Comparison of ENCODE assay signal across 10 cellular contexts in the genomic region with DNA sequence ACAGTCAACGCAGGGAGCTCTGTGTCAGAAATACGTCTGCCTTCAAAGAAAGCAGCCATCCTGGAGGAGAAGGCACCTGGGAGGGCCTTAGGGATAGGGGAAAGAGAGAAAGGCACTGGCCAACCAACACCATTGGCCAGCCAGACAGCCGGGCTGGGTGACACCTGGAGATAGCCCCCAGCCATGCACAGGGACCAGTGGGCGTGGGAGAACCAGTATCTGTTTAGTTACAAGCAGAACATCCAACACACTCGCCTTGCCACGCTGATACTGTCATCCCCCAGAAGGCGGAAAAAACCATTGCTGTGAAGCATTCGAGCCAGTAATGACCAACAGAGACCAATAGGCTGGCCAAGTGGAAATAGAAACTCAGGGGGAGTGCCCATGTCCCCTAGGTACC. TPM values are rescaled to one million over a fixed set of nuclear protein-coding genes. Genes with fewer than 3 reads are reported as not detected.
DNase-seq lines count a peak whose midpoint lies in the region; ATAC-seq, FAIRE-seq and TF ChIP-seq lines count a peak whose summit lies in the region.
"Had no signal": no experiment of that assay in that cellular context is flagged by ENCODE, and none has a peak within 500 bp of the region (broad histone marks: within the 10 kb centered on the region; RNA-seq: fewer than 3 reads in every experiment).

No MANE protein-coding gene starts in this region.

- no peaks in the 10 kb centered on the region for H3K9me3 Mint-ChIP-seq in T-helper 2 cell treated with Interferon-gamma antibody and Interleukin-4, amounts not matched to agents 5 μg/mL and 100 μg/mL, for 36 hours

- H3K27ac ChIP-seq in PC-3 (ENCODE audit: low read length) = peak overlapping the region; percentile 98
- H3K27ac ChIP-seq in endothelial cell of umbilical vein (ENCODE audit: insufficient read depth, low read depth, low read length) = peak overlapping the region; percentile 54
- peak overlapping the region; percentile 99 for H3K27ac ChIP-seq in neutrophil

- no peaks in the 10 kb centered on the region for H3K27me3 ChIP-seq in PC-3 (ENCODE audit: low read length)
- H3K27me3 ChIP-seq in endothelial cell of umbilical vein (ENCODE audit: control insufficient read depth in 2 of 2, insufficient read depth in 2 of 2, low read length in 2 of 2) = no peaks in the 10 kb centered on the region
- H3K27me3 ChIP-seq in neutrophil = no peaks in the 10 kb centered on the region

- peaks cover 44% of the 10 kb centered on the region for H3K4me1 Mint-ChIP-seq in T-helper 2 cell treated with Interferon-gamma antibody and Interleukin-4, amounts not matched to agents 5 μg/mL and 100 μg/mL, for 36 hours (ENCODE audit: low read depth)

- H3K4me1 ChIP-seq in PC-3 (ENCODE audit: insufficient read depth, low read length) (peaks cover 53% of the 10 kb centered on the region), endothelial cell of umbilical vein (ENCODE audit: control insufficient read depth, extremely low read depth, insufficient read depth, low read length) (peaks cover 25% of the 10 kb centered on the region), neutrophil (ENCODE audit: control insufficient read depth in 1 of 2, insufficient read depth in 1 of 2, low read depth in 1 of 2, low read length in 1 of 2) (peaks cover 96 to 98% of the 10 kb centered on the region in 2 experiments)

- H3K9ac ChIP-seq in PC-3 (ENCODE audit: low read length) = peak overlapping the region; percentile 75
- no peak overlapping the region for H3K9ac ChIP-seq in endothelial cell of umbilical vein (replicated peaks; ENCODE audit: extremely low read depth, insufficient read depth, low read length)

- no peaks in the 10 kb centered on the region for H3K9me2 ChIP-seq in PC-3 (replicated peaks; ENCODE audit: low read length)

- TF ChIP-seq CTCF in PC-3 (conservative IDR thresholded peaks at IDR 0.05; ENCODE audit: low read depth, low read length) = no peak
- no peak for TF ChIP-seq CTCF in endothelial cell of umbilical vein (IDR thresholded peaks at IDR 0.05; ENCODE audit: extremely low read depth in 1 of 2, insufficient read depth in 1 of 2, low read depth in 1 of 2, low read length in 2 of 2)
- no peak for TF ChIP-seq CTCF in neutrophil (IDR thresholded peaks at IDR 0.05)

- peak overlapping the region; percentile 48; the same call in 1 of the 2 replicates for H2AFZ ChIP-seq in PC-3 (ENCODE audit: low read length)
- peak overlapping the region; percentile 1 for H2AFZ ChIP-seq in endothelial cell of umbilical vein (ENCODE audit: low read depth, low read length)

- H3K27me3 Mint-ChIP-seq in T-helper 2 cell treated with Interferon-gamma antibody and Interleukin-4, amounts not matched to agents 5 μg/mL and 100 μg/mL, for 36 hours (ENCODE audit: low read depth) = no peaks in the 10 kb centered on the region

- BruUV-seq in PC-3 (replicated peaks; lab: Mats Ljungman, UMichigan) (no TSS peak), endothelial cell of umbilical vein (replicated peaks; lab: Mats Ljungman, UMichigan) (no TSS peak)

- peaks cover 11% of the 10 kb centered on the region; the same call in 1 of the 2 replicates for H3K36me3 ChIP-seq in PC-3 (ENCODE audit: low read depth, low read length)
- H3K36me3 ChIP-seq in endothelial cell of umbilical vein (ENCODE audit: control insufficient read depth in 2 of 2, extremely low read depth in 1 of 2, insufficient read depth in 2 of 2, low read length in 2 of 2) = peaks cover 0 to 2% of the 10 kb centered on the region in 2 experiments
- peaks cover 40% of the 10 kb centered on the region for H3K36me3 ChIP-seq in neutrophil

- no peaks in the 10 kb centered on the region for H4K20me1 ChIP-seq in PC-3 (ENCODE audit: low read length)
- no peaks in the 10 kb centered on the region for H4K20me1 ChIP-seq in endothelial cell of umbilical vein (replicated peaks; ENCODE audit: control insufficient read depth, extremely low read depth, insufficient read depth, low read length)

- no peak for FAIRE-seq in endothelial cell of umbilical vein (lab: Jason Lieb, UNC)
- FAIRE-seq: A204.1 had no signal

- POLR2A ChIA-PET in PC-3 (lab: Charles Lee; ENCODE audit: unreplicated experiment) = interaction anchor here (1.5 kb wide), 1 partner anchor 31 kb away, joined by 3 read pairs; a partner anchor contains a TSS
- POLR2A ChIA-PET in endothelial cell of umbilical vein (lab: Charles Lee) = interaction anchor here (1.1 kb wide), 1 partner anchor 31 kb away, joined by 5 read pairs; a partner anchor contains a TSS

- peak; percentile 3 for ATAC-seq in PC-3
- ATAC-seq in HG03175 (IDR thresholded peaks at IDR 0.05; ENCODE audit: unreplicated experiment) = no peak

- H3K9me1 ChIP-seq in endothelial cell of umbilical vein (replicated peaks; ENCODE audit: control insufficient read depth, extremely low read depth, insufficient read depth, low read length) = no peaks in the 10 kb centered on the region

- dilution Hi-C loops in endothelial cell of umbilical vein (cut with MboI; ENCODE audit: extremely low pct_ligation_motif_present, low sequenced_read_pairs) = no loop called here

- intact Hi-C loops in PC-3 (cut with micrococcal nuclease) = loop anchor here (1.0 to 2.0 kb wide), 5 partner anchors 14 to 196 kb away; no protein-coding TSS in a partner anchor
- intact Hi-C loops in endothelial cell of umbilical vein (cut with micrococcal nuclease) = loop anchor here (1.0 to 5.0 kb wide), 2 partner anchors 32 to 56 kb away; no protein-coding TSS in a partner anchor

- peaks cover 12% of the 10 kb centered on the region for H3F3A ChIP-seq in PC-3 (ENCODE audit: low read length, unreplicated experiment)

- H3K9me3 ChIP-seq in PC-3 (ENCODE audit: low read length) = no peaks in the 10 kb centered on the region
- no peaks in the 10 kb centered on the region for H3K9me3 ChIP-seq in endothelial cell of umbilical vein (replicated peaks; ENCODE audit: control insufficient read depth, insufficient read depth, low read length)
- peaks cover 3% of the 10 kb centered on the region for H3K9me3 ChIP-seq in neutrophil

- no peak for TF ChIP-seq POLR2A in endothelial cell of umbilical vein (IDR thresholded peaks at IDR 0.05; ENCODE audit: low read depth, low read length)

- peak overlapping the region; percentile 17; the same call in 1 of the 2 replicates for H3K4me3 ChIP-seq in PC-3 (ENCODE audit: low read length)
- no peak overlapping the region for H3K4me3 ChIP-seq in endothelial cell of umbilical vein (replicated peaks in 1 of 3; ENCODE audit: insufficient read depth in 1 of 3, low read depth in 1 of 3, low read length in 3 of 3)
- peak overlapping the region; percentile 44 to 45 for H3K4me3 ChIP-seq in neutrophil (ENCODE audit: low read depth in 1 of 2, low read length in 1 of 2)

- H3K4me3 Mint-ChIP-seq in T-helper 2 cell treated with Interferon-gamma antibody and Interleukin-4, amounts not matched to agents 5 μg/mL and 100 μg/mL, for 36 hours = peak overlapping the region; percentile 62

- H3K36me3 Mint-ChIP-seq in T-helper 2 cell treated with Interferon-gamma antibody and Interleukin-4, amounts not matched to agents 5 μg/mL and 100 μg/mL, for 36 hours (ENCODE audit: low read depth) = peaks cover 33% of the 10 kb centered on the region

- no peak for DNase-seq in T-helper 2 cell treated with Interferon-gamma antibody and Interleukin-4, amounts not matched to agents 5 μg/mL and 100 μg/mL, for 36 hours (ENCODE audit: low spot score)
- DNase-seq in T-helper 2 cell = no peak
- DNase-seq in PC-3 = no peak
- DNase-seq in endothelial cell of umbilical vein (ENCODE audit: low read depth, low spot score) = no peak
- DNase-seq in cerebellar cortex (ENCODE audit: low spot score) = no peak
- no peak for DNase-seq in SHP77 (lab: John Stamatoyannopoulos, UW)
- DNase-seq: DMS79 treated with DMSO at 0.1 percent for 48 hours had no signal

- CTCF ChIA-PET in PC-3 (lab: Charles Lee) (no interaction called here), endothelial cell of umbilical vein (lab: Charles Lee) (interaction anchor here (1.2 to 5.3 kb wide), 7 partner anchors 12 to 221 kb away, joined by 4 to 19 read pairs (median 4); a partner anchor contains a TSS)

- peak overlapping the region; percentile 69 for H3K4me2 ChIP-seq in PC-3 (ENCODE audit: low read length)
- no peak overlapping the region for H3K4me2 ChIP-seq in endothelial cell of umbilical vein (ENCODE audit: insufficient read depth, low read length)

- peak overlapping the region; percentile 90 for H3K27ac Mint-ChIP-seq in T-helper 2 cell treated with Interferon-gamma antibody and Interleukin-4, amounts not matched to agents 5 μg/mL and 100 μg/mL, for 36 hours

- H3K79me2 ChIP-seq in PC-3 (ENCODE audit: low read length) = no peaks in the 10 kb centered on the region
- no peaks in the 10 kb centered on the region for H3K79me2 ChIP-seq in endothelial cell of umbilical vein (ENCODE audit: control insufficient read depth, insufficient read depth, low read length)

RNA-seq across cellular contexts. Expression of a gene that starts 15.5 kb away (rescaled TPM):
- total RNA-seq in PC-3 (2014; rRNA removed) (0.12 TPM in 1 of 2 replicates, not detected in the other), endothelial cell of umbilical vein (0.15 and 0.48 TPM in 2 replicates)
- 0.19 and 0.22 TPM in 2 replicates for polyA plus RNA-seq in endothelial cell of umbilical vein
- polyA plus RNA-seq in endothelial cell of umbilical vein (2011; cell fraction: cytosol; rRNA removed) = 0.17 and 0.24 TPM in 2 replicates
- 0.43 and 0.76 TPM in 2 replicates for polyA plus RNA-seq in endothelial cell of umbilical vein (2011; cell fraction: nucleus; rRNA removed)
- polyA plus RNA-seq in endothelial cell of umbilical vein (2012) = 0.19 and 0.38 TPM in 2 replicates
- 0.21 and 0.56 TPM in 2 replicates for polyA minus RNA-seq in endothelial cell of umbilical vein
- not detected for polyA minus RNA-seq in endothelial cell of umbilical vein (2011; cell fraction: cytosol; rRNA and poly(A)+ RNA removed)
- polyA minus RNA-seq in endothelial cell of umbilical vein (2011; cell fraction: nucleus; rRNA and poly(A)+ RNA removed) = not detected in 2 replicates

RNA-seq across cellular contexts. Expression of a gene that starts 31.0 kb away (rescaled TPM):
- total RNA-seq in PC-3 (2014; rRNA removed) (6.8 and 7.0 TPM in 2 replicates), endothelial cell of umbilical vein (10.6 and 11.7 TPM in 2 replicates)
- polyA plus RNA-seq in endothelial cell of umbilical vein = 5.5 and 6.7 TPM in 2 replicates
- 5.2 and 5.8 TPM in 2 replicates for polyA plus RNA-seq in endothelial cell of umbilical vein (2011; cell fraction: cytosol; rRNA removed)
- polyA plus RNA-seq in endothelial cell of umbilical vein (2011; cell fraction: nucleus; rRNA removed) = 16.3 and 22.0 TPM in 2 replicates
- polyA plus RNA-seq in endothelial cell of umbilical vein (2012) = 6.6 and 6.7 TPM in 2 replicates
- polyA minus RNA-seq in endothelial cell of umbilical vein = 8.2 and 11.4 TPM in 2 replicates
- 5.6 TPM for polyA minus RNA-seq in endothelial cell of umbilical vein (2011; cell fraction: cytosol; rRNA and poly(A)+ RNA removed)
- 13.9 and 16.8 TPM in 2 replicates for polyA minus RNA-seq in endothelial cell of umbilical vein (2011; cell fraction: nucleus; rRNA and poly(A)+ RNA removed)

RNA-seq across cellular contexts. Expression of a gene that starts 52.1 kb away (rescaled TPM):
- 44.1 and 56.3 TPM in 2 replicates for total RNA-seq in PC-3 (2014; rRNA removed)
- total RNA-seq in endothelial cell of umbilical vein = 43.2 and 50.6 TPM in 2 replicates
- polyA plus RNA-seq in endothelial cell of umbilical vein = 9.1 and 12.7 TPM in 2 replicates
- polyA plus RNA-seq in endothelial cell of umbilical vein (2011; cell fraction: cytosol; rRNA removed) = 36.3 and 39.5 TPM in 2 replicates
- polyA plus RNA-seq in endothelial cell of umbilical vein (2011; cell fraction: nucleus; rRNA removed) = 19.7 and 37.5 TPM in 2 replicates
- polyA plus RNA-seq in endothelial cell of umbilical vein (2012) = 33.5 and 42.3 TPM in 2 replicates
- polyA minus RNA-seq in endothelial cell of umbilical vein = 3.7 and 5.1 TPM in 2 replicates
- polyA minus RNA-seq in endothelial cell of umbilical vein (2011; cell fraction: cytosol; rRNA and poly(A)+ RNA removed) = 8.6 TPM
- 7.2 and 8.3 TPM in 2 replicates for polyA minus RNA-seq in endothelial cell of umbilical vein (2011; cell fraction: nucleus; rRNA and poly(A)+ RNA removed)

Comparison
In these comparisons a context has a peak if more than half of its experiments do, and no peak if none do; other contexts are left out.
1. H3K4me3 ChIP-seq: peak in PC-3 (single experiment) and neutrophil (2 of 2); none in endothelial cell of umbilical vein (0 of 3).
2. Peak in every context shown above with its lines, with median percentiles within 50 percentile points of each other: H3K27ac ChIP-seq.